8 cellular contexts compared by ENCODE assay signal in the genomic region with DNA sequence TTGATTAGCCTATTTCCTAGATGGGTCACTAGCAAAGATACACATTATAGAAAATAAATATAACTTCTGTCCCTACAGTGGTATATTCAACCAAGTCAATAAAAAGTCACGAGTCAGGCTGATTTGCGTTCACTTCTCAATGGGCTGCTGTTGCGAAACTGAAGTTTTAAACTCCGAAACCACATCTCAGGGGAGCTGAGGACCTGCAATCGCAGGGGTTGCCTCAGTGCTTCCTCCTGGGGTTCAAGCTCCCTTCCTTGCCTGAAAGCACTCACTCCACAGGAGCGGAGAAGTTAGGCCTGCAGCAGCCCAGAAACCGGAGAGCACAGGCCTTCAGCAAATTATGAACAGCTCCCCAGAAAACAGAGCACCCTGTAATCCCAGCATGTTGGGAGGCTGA.
A peak's percentile ranks its signal among the peaks of the same experiment; 100 is the strongest.
DNase-seq lines count a peak whose midpoint lies in the region; ATAC-seq and TF ChIP-seq lines count a peak whose summit lies in the region.
"Had no signal": no experiment of that assay in that cellular context is flagged by ENCODE, and none has a peak within 500 bp of the region (broad histone marks: within the 10 kb centered on the region; RNA-seq: fewer than 3 reads in every experiment).

No MANE protein-coding gene starts in this region.

- peaks cover 0 to 4% (median 0%) of the 10 kb centered on the region in 3 donors for H3K36me3 ChIP-seq in tibial artery

- H3K27me3 ChIP-seq in tibial artery = no peaks in the 10 kb centered on the region

- no peak overlapping the region for H3K4me3 ChIP-seq in tibial artery

- peak overlapping the region; percentile 83 to 90 for H3K27ac ChIP-seq in tibial artery

- no peak for TF ChIP-seq CTCF in tibial artery (IDR thresholded peaks at IDR 0.05)

- intact Hi-C loops in tibial artery (cut with DNase I; ENCODE audit: low total_unique reads) = no loop called here

- ATAC-seq in GM21526 (IDR thresholded peaks at IDR 0.05; ENCODE audit: low FRiP score, unreplicated experiment) = peak; percentile 40
- no peak for ATAC-seq in GM19397 (IDR thresholded peaks at IDR 0.05; ENCODE audit: unreplicated experiment)

- DNase-seq in NOMO-1 treated with dmso at 0.1 percent for 144 hours (lab: John Stamatoyannopoulos, UW; ENCODE audit: unreplicated experiment) (peak; percentile 83), fibroblast of gingiva (ENCODE audit: low read depth) (peak; percentile 44), tibial artery (peak in 1 of 2 donors; percentile 67), NCI-H146 (lab: John Stamatoyannopoulos, UW) (no peak), HuH-7 (ENCODE audit: low spot score) (no peak)
- DNase-seq: NCI-H2107 had no signal

- H3K9me3 ChIP-seq in tibial artery = no peaks in the 10 kb centered on the region

- peaks cover 23 to 99% (median 86%) of the 10 kb centered on the region in 4 donors for H3K4me1 ChIP-seq in tibial artery

Comparison
In these comparisons a context has a peak if more than half of its experiments do, and no peak if none do; other contexts are left out.
1. DNase-seq: peak in NOMO-1 treated with dmso at 0.1 percent for 144 hours (single experiment) and fibroblast of gingiva (single experiment); none in NCI-H146 (single experiment) and HuH-7 (single experiment).